ENCODE assay signal across 8 cellular contexts in genomic region chr14:68862954-68863594, GRCh38.
A peak's percentile ranks its signal among the peaks of the same experiment; 100 is the strongest.
DNase-seq lines count a peak whose midpoint lies in the region; ATAC-seq, FAIRE-seq and TF ChIP-seq lines count a peak whose summit lies in the region.

No MANE protein-coding gene starts in this region.

- peaks cover 3 to 12% (median 7%) of the 10 kb centered on the region in 5 experiments for H3K9me3 Mint-ChIP-seq in brain

- no peaks in the 10 kb centered on the region for H3K27me3 Mint-ChIP-seq in brain

- H3K4me1 Mint-ChIP-seq in brain = peaks cover 4% of the 10 kb centered on the region

- peak overlapping the region in 1 of 5 experiments; percentile 54 for H3K27ac Mint-ChIP-seq in brain

- no peak for ATAC-seq in GM21360 (IDR thresholded peaks at IDR 0.05; ENCODE audit: unreplicated experiment)

- H3K4me3 Mint-ChIP-seq in brain = no peak overlapping the region

- no peak overlapping the region for H3K27ac ChIP-seq in 22Rv1

- DNase-seq in NCI-H2107 (lab: John Stamatoyannopoulos, UW) (peak; percentile 87), iris pigment epithelial cell (ENCODE audit: low read depth) (peak; percentile 75)
- peak; percentile 82 for DNase-seq in stimulated activated CD4-positive, alpha-beta T cell treated with anti-CD3 and anti-CD28 coated beads, Interleukin-15, amount 100 ng/mL, for 24 hours

- FAIRE-seq in TTC549 (lab: Jason Lieb, UNC) = peak; percentile 55

- H3K36me3 Mint-ChIP-seq in brain = no peaks in the 10 kb centered on the region

- H3K4me3 ChIP-seq in GM12875 (ENCODE audit: low read depth, low read length) = no peak overlapping the region

- TF ChIP-seq CTCF in 22Rv1 (IDR thresholded peaks at IDR 0.05) (peak; percentile 86), GM12875 (IDR thresholded peaks at IDR 0.05; ENCODE audit: borderline replicate concordance, insufficient read depth, low read depth, low read length) (peak; percentile 70), brain (conservative IDR thresholded peaks at IDR 0.05) (peak; percentile 78 to 83)
